Comparison of ENCODE assay signal across 24 cellular contexts in genomic region chr1:9366298-9366697, GRCh38.
A peak's percentile ranks its signal among the peaks of the same experiment; 100 is the strongest.
DNase-seq lines count a peak whose midpoint lies in the region; ATAC-seq and TF ChIP-seq lines count a peak whose summit lies in the region.
"Had no signal": no experiment of that assay in that cellular context is flagged by ENCODE, and none has a peak within 500 bp of the region (broad histone marks: within the 10 kb centered on the region; RNA-seq: fewer than 3 reads in every experiment).

No MANE protein-coding gene starts in this region.

- H3K27ac ChIP-seq in heart left ventricle, result no peak overlapping the region
- peak overlapping the region; percentile 6 to 34 for H3K27ac ChIP-seq in esophagus (ENCODE audit: low read depth in 2 of 2, low read length in 1 of 2)
- peak overlapping the region; percentile 46 to 62 for H3K27ac ChIP-seq in tibial artery
- H3K27ac ChIP-seq: 22Rv1, PC-9 had no signal

- TF ChIP-seq POLR2A in heart left ventricle (IDR thresholded peaks at IDR 0.05), result no peak

- 93 to 95% (median 94%) methylated on average over 7 to 8 of the region's 8 CpGs for WGBS in heart left ventricle, 4 donors
- WGBS in esophagus, 2 donors, result 79 to 81% methylated on average over 8 of the region's 8 CpGs

- H3K27ac Mint-ChIP-seq in osteocyte (ENCODE audit: unreplicated experiment), result peak overlapping the region; percentile 34
- H3K27ac Mint-ChIP-seq: B cell, GM23338, H9 had no signal

- peaks cover 0 to 21% (median 13%) of the 10 kb centered on the region in 9 donors for H3K36me3 ChIP-seq in heart left ventricle
- peaks cover 11 to 20% of the 10 kb centered on the region in 2 donors for H3K36me3 ChIP-seq in esophagus (ENCODE audit: control insufficient read depth in 2 of 2, insufficient read depth in 2 of 2, low read length in 1 of 2)
- H3K36me3 ChIP-seq in tibial artery, result peaks cover 9 to 32% (median 28%) of the 10 kb centered on the region in 3 donors

- no peaks in the 10 kb centered on the region for H3K27me3 Mint-ChIP-seq in osteocyte (ENCODE audit: unreplicated experiment)
- H3K27me3 Mint-ChIP-seq: B cell; CD4-positive, CD25-positive, alpha-beta regulatory T cell had no signal

- H3K4me1 ChIP-seq in heart left ventricle (peaks cover 0 to 25% (median 12%) of the 10 kb centered on the region in 12 donors), esophagus (ENCODE audit: control insufficient read depth in 2 of 2, insufficient read depth in 2 of 2, low read length in 1 of 2) (peaks cover 0 to 19% of the 10 kb centered on the region in 2 donors), tibial artery (peaks cover 0 to 97% (median 55%) of the 10 kb centered on the region in 4 donors)

- H3K9me3 ChIP-seq in heart left ventricle (no peaks in the 10 kb centered on the region), esophagus (ENCODE audit: control insufficient read depth in 2 of 2, insufficient read depth in 1 of 2, low read depth in 1 of 2, low read length in 1 of 2) (no peaks in the 10 kb centered on the region), tibial artery (no peaks in the 10 kb centered on the region)
- H3K9me3 ChIP-seq: MG63 had no signal

- peaks cover 29% of the 10 kb centered on the region for H3K4me1 Mint-ChIP-seq in osteocyte (ENCODE audit: unreplicated experiment)

- no peak overlapping the region for H3K4me3 Mint-ChIP-seq in osteocyte (ENCODE audit: unreplicated experiment)
- H3K4me3 Mint-ChIP-seq: B cell; CD4-positive, CD25-positive, alpha-beta regulatory T cell; GM23338; H9 had no signal

- H3K36me3 Mint-ChIP-seq in osteocyte (ENCODE audit: unreplicated experiment), result peaks cover 17% of the 10 kb centered on the region
- H3K36me3 Mint-ChIP-seq: CD4-positive, CD25-positive, alpha-beta regulatory T cell had no signal

- no peak overlapping the region for H3K4me3 ChIP-seq in heart left ventricle
- no peak overlapping the region for H3K4me3 ChIP-seq in esophagus (ENCODE audit: low read depth in 1 of 2, low read length in 2 of 2)
- no peak overlapping the region for H3K4me3 ChIP-seq in tibial artery
- H3K4me3 ChIP-seq: GM23338, MG63, PC-9 had no signal

- no peaks in the 10 kb centered on the region for H3K9me3 Mint-ChIP-seq in osteocyte (ENCODE audit: unreplicated experiment)
- H3K9me3 Mint-ChIP-seq: CD4-positive, CD25-positive, alpha-beta regulatory T cell; GM23338; H9 had no signal

- ATAC-seq in left ventricle myocardium superior (no peak), heart left ventricle (no peak)
- ATAC-seq: GM23338 had no signal

- intact Hi-C loops in left ventricle myocardium superior (cut with micrococcal nuclease), result no loop called here
- intact Hi-C loops in heart left ventricle (cut with DNase I), result no loop called here
- intact Hi-C loops in tibial artery (cut with DNase I; ENCODE audit: low total_unique reads), result no loop called here

- TF ChIP-seq CTCF in heart left ventricle (IDR thresholded peaks at IDR 0.05), result no peak
- no peak for TF ChIP-seq CTCF in osteocyte (IDR thresholded peaks at IDR 0.05)
- TF ChIP-seq CTCF in tibial artery (IDR thresholded peaks at IDR 0.05), result no peak

- DNase-seq in left ventricle myocardium superior, result peak; percentile 15
- no peak for DNase-seq in heart left ventricle
- DNase-seq in osteocyte (ENCODE audit: extremely low spot score, unreplicated experiment), result no peak
- no peak for DNase-seq in tibial artery
- DNase-seq in C1 segment of cervical spinal cord (lab: John Stamatoyannopoulos, UW), result no peak
- no peak for DNase-seq in DMS 273 treated with DMSO at 0.1 percent for 48 hours (lab: John Stamatoyannopoulos, UW)
- DNase-seq in NCI-H524 (lab: John Stamatoyannopoulos, UW), result no peak
- DNase-seq: CD4-positive, CD25-positive, alpha-beta regulatory T cell; H9; KBM-7; MG63; NCI-H1105 treated with DMSO at 0.1 percent for 48 hours; NCI-H146; NCI-H1930; NCI-H2107; NCI-H446 treated with DMSO at 0.1 percent for 48 hours; NCI-H526 treated with DMSO at 0.1 percent for 48 hours; PC-9; RPMI8226; SHP77 treated with DMSO at 0.1 percent for 48 hours had no signal

- H3K27me3 ChIP-seq in heart left ventricle (no peaks in the 10 kb centered on the region), esophagus (ENCODE audit: control insufficient read depth in 1 of 2, insufficient read depth in 2 of 2, low read length in 2 of 2) (no peaks in the 10 kb centered on the region), tibial artery (no peaks in the 10 kb centered on the region)
- H3K27me3 ChIP-seq: MG63 had no signal

Comparison
In these comparisons a context has a peak if more than half of its experiments do, and no peak if none do; other contexts are left out.
1. H3K27ac ChIP-seq: peak in esophagus (2 of 2) and tibial artery (2 of 2); none in heart left ventricle (0 of 12).